ENCODE assay signal across 23 cellular contexts in the genomic region with DNA sequence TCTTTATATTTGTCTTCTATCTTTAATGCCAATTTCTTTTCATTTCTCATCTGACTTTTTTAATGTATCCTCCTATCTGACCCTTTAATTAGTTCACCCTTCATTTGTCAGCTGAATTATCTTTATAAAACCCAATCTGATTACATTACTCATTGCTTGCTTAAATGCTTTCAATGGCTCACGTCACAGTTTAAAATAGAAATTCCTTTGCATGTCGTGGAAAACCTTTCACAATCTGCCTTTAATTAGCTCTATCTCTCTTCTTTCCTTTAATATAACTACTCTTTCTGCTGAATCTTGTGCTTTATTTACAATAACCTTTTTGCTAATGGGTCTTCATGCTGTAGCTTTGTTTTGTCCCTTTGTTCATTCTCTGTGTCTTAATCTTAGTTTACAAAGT.
DNase-seq lines count a peak whose midpoint lies in the region; ATAC-seq and TF ChIP-seq lines count a peak whose summit lies in the region.
"Had no signal": no experiment of that assay in that cellular context is flagged by ENCODE, and none has a peak within 500 bp of the region (broad histone marks: within the 10 kb centered on the region; RNA-seq: fewer than 3 reads in every experiment).

No MANE protein-coding gene starts in this region.

- no peaks in the 10 kb centered on the region for H3K79me2 ChIP-seq in mammary epithelial cell (ENCODE audit: insufficient read depth, low read length)

- no peak overlapping the region for H3K4me3 ChIP-seq in AG09309 (ENCODE audit: control insufficient read depth, low read depth, low read length)
- H3K4me3 ChIP-seq in HFF-Myc (replicated peaks; ENCODE audit: low read depth, low read length), result no peak overlapping the region
- H3K4me3 ChIP-seq in astrocyte of the spinal cord (ENCODE audit: low read depth, low read length), result no peak overlapping the region
- no peak overlapping the region for H3K4me3 ChIP-seq in foreskin fibroblast (ENCODE audit: low read depth in 1 of 2, low read length in 2 of 2)
- H3K4me3 ChIP-seq in mammary epithelial cell (replicated peaks in 1 of 3; ENCODE audit: insufficient read depth in 1 of 3, low read depth in 2 of 3, low read length in 3 of 3), result no peak overlapping the region
- H3K4me3 ChIP-seq: gastrocnemius medialis, lung, pancreas had no signal

- DNase-seq in AG09309 (ENCODE audit: low read depth) (peak; percentile 55), HFF-Myc (ENCODE audit: extremely low read depth, low read depth) (peak; percentile 48), astrocyte of the spinal cord (ENCODE audit: low read depth, low spot score) (peak; percentile 14), foreskin fibroblast (peak; percentile 25 to 66), mammary epithelial cell (no peak), NCI-H1930 (lab: John Stamatoyannopoulos, UW) (no peak), GF-D8 (lab: John Stamatoyannopoulos, UW) (no peak)
- DNase-seq: activated naive CD4-positive, alpha-beta T cell treated with Interleukin-2 at 50 U/mL for 16 hours; activated T-cell treated with anti-CD3 and anti-CD28 coated beads, Interleukin-2, amount 50 U/mL, for 24 hours; aorta; CD8-positive, alpha-beta T cell; DMS53; gastrocnemius medialis; naive B cell; NCI-H2107; NCI-H524; pancreas; RPMI8226; T-helper 9 cell had no signal

- H3K4me1 ChIP-seq in mammary epithelial cell (ENCODE audit: insufficient read depth, low read length), result no peaks in the 10 kb centered on the region
- H3K4me1 ChIP-seq: gastrocnemius medialis, pancreas had no signal

- WGBS in mammary epithelial cell (ENCODE audit: low coverage, missing lambda C conversion rate), result 94% methylated on average over 2 of the region's 2 CpGs

- no peaks in the 10 kb centered on the region for H4K20me1 ChIP-seq in mammary epithelial cell (ENCODE audit: insufficient read depth, low read length)

- H3K4me2 ChIP-seq in mammary epithelial cell (ENCODE audit: insufficient read depth, low read depth, low read length), result no peak overlapping the region

- no TSS peak for BruUV-seq in mammary epithelial cell (replicated peaks; lab: Mats Ljungman, UMichigan)

- no peak for ATAC-seq in GM18519 (IDR thresholded peaks at IDR 0.05; ENCODE audit: low FRiP score, unreplicated experiment)
- ATAC-seq: CD8-positive, alpha-beta T cell; gastrocnemius medialis; pancreas; sciatic nerve; stimulated activated effector memory CD8-positive, alpha-beta T cell treated with anti-CD3 and anti-CD28 coated beads, Interleukin-12 subunit alpha, Interleukin-12 subunit beta, amount 100 ng/mL, for 72 hours had no signal

- H3K9me3 ChIP-seq in mammary epithelial cell (replicated peaks; ENCODE audit: insufficient read depth, low read length), result no peaks in the 10 kb centered on the region
- H3K9me3 ChIP-seq: gastrocnemius medialis, pancreas had no signal

- in situ Hi-C loops in astrocyte of the spinal cord (cut with HindIII; ENCODE audit: low sequenced_read_pairs) (no loop called here), mammary epithelial cell (cut with MboI; ENCODE audit: low sequenced_read_pairs in 2 of 2) (no loop called here)

- TF ChIP-seq CTCF in AG09309 (IDR thresholded peaks at IDR 0.05; ENCODE audit: control insufficient read depth, insufficient read depth, low read depth, low read length, missing control alignments), result no peak
- TF ChIP-seq CTCF in HFF-Myc (IDR thresholded peaks at IDR 0.05; ENCODE audit: low read depth, low read length, missing control alignments), result no peak
- no peak for TF ChIP-seq CTCF in astrocyte of the spinal cord (IDR thresholded peaks at IDR 0.05; ENCODE audit: low read depth, low read length)
- no peak for TF ChIP-seq CTCF in foreskin fibroblast (IDR thresholded peaks at IDR 0.05; ENCODE audit: low read depth, low read length)
- TF ChIP-seq CTCF in mammary epithelial cell (conservative IDR thresholded peaks at IDR 0.05 in 1 of 2, IDR thresholded peaks at IDR 0.05 in 1 of 2; ENCODE audit: extremely low read depth in 1 of 2, insufficient read depth in 1 of 2, low read depth in 1 of 2, low read length in 2 of 2), result no peak

- no peak overlapping the region for H2AFZ ChIP-seq in mammary epithelial cell (ENCODE audit: low read depth, low read length)

- no peaks in the 10 kb centered on the region for H3K27me3 ChIP-seq in mammary epithelial cell (ENCODE audit: insufficient read depth, low read length)
- H3K27me3 ChIP-seq: gastrocnemius medialis, pancreas had no signal

- H3K9ac ChIP-seq in mammary epithelial cell (ENCODE audit: insufficient read depth, low read length), result no peak overlapping the region

- intact Hi-C loops in mammary epithelial cell (cut with micrococcal nuclease), result no loop called here

- H3K27ac ChIP-seq in mammary epithelial cell (ENCODE audit: insufficient read depth, low read depth, low read length), result no peak overlapping the region
- H3K27ac ChIP-seq: gastrocnemius medialis, pancreas had no signal

- peaks cover 13% of the 10 kb centered on the region for H3K36me3 ChIP-seq in mammary epithelial cell (ENCODE audit: insufficient read depth, low read length)
- H3K36me3 ChIP-seq: gastrocnemius medialis, pancreas had no signal

- CTCF ChIA-PET in mammary epithelial cell (lab: Charles Lee; ENCODE audit: low non-redundant PET), result no interaction called here

- dilution Hi-C loops in mammary epithelial cell (cut with HindIII; ENCODE audit: low sequenced_read_pairs), result no loop called here

Comparison
In these comparisons a context has a peak if more than half of its experiments do, and no peak if none do; other contexts are left out.
1. DNase-seq: peak in AG09309 (single experiment), HFF-Myc (single experiment), astrocyte of the spinal cord (single experiment) and foreskin fibroblast (2 of 2); none in mammary epithelial cell (single experiment), NCI-H1930 (0 of 2) and GF-D8 (single experiment).